ENCODE assay signal across 21 cellular contexts in the genomic region with DNA sequence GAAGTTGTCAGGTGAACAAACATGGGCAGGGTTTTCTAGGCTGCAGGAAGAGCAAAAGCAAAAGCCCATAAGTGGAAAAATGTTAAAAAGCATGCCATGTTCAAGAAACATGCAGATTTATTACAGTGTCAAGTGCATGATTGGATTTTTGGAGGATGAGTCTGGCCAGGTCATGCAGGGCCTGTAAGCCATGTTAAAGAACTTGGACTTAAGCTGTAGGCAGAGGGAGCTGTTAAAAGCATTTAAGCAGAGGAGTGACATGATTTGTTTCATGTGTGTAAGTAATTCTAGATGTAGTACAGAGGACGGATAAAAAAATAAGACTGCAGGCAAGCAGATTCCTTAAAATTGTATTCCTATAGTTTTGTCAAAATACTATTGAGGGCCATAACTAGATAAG. TPM values are rescaled to one million over a fixed set of nuclear protein-coding genes. Genes with fewer than 3 reads are reported as not detected.
A peak's percentile ranks its signal among the peaks of the same experiment; 100 is the strongest.
DNase-seq lines count a peak whose midpoint lies in the region; ATAC-seq, FAIRE-seq and TF ChIP-seq lines count a peak whose summit lies in the region.
"Had no signal": no experiment of that assay in that cellular context is flagged by ENCODE, and none has a peak within 500 bp of the region (broad histone marks: within the 10 kb centered on the region; RNA-seq: fewer than 3 reads in every experiment).

No MANE protein-coding gene starts in this region.

- DNase-seq in DMS79 treated with DMSO at 0.1 percent for 48 hours (lab: John Stamatoyannopoulos, UW), result peak; percentile 81
- no peak for DNase-seq in HTR-8/SVneo (ENCODE audit: insufficient read length, low spot score)
- peak; percentile 5 for DNase-seq in choroid plexus epithelial cell (ENCODE audit: low read depth)
- DNase-seq in nephron progenitor cell, result no peak
- no peak for DNase-seq in dermis blood vessel endothelial cell
- no peak for DNase-seq in NCI-H2171 treated with DMSO at 0.1 percent for 48 hours (lab: John Stamatoyannopoulos, UW)
- DNase-seq: CD4-positive, alpha-beta T cell; COR-L47; DND-41; GOT3; KG1; NCI-H1092 treated with DMSO at 0.1 percent for 48 hours; NCI-H1436 treated with DMSO at 0.1 percent for 48 hours; NCI-H2029 treated with DMSO at 0.1 percent for 48 hours; NCI-H446 treated with DMSO at 0.1 percent for 48 hours; NCI-H526 treated with DMSO at 0.1 percent for 48 hours had no signal

- no peaks in the 10 kb centered on the region for H3K27me3 Mint-ChIP-seq in nephron progenitor cell (ENCODE audit: low read depth, poor library complexity)
- H3K27me3 Mint-ChIP-seq: CD4-positive, alpha-beta T cell had no signal

- no peak for ATAC-seq in GM19035 (IDR thresholded peaks at IDR 0.05; ENCODE audit: unreplicated experiment)
- ATAC-seq: GM12878, HCT116, Panc1 had no signal

- no peak overlapping the region for H3K4me3 ChIP-seq in choroid plexus epithelial cell (ENCODE audit: low read depth, low read length)
- H3K4me3 ChIP-seq: BLaER1, GM12878 had no signal

- peaks cover 46% of the 10 kb centered on the region for H3K4me1 Mint-ChIP-seq in nephron progenitor cell

- peak; percentile 23 for FAIRE-seq in HTR-8/SVneo (lab: Jason Lieb, UNC)
- FAIRE-seq: GM12878 had no signal

- H3K36me3 Mint-ChIP-seq in nephron progenitor cell (ENCODE audit: low read depth), result no peaks in the 10 kb centered on the region

- H3K9me3 Mint-ChIP-seq in nephron progenitor cell, result peaks cover 3% of the 10 kb centered on the region
- H3K9me3 Mint-ChIP-seq: CD4-positive, alpha-beta T cell had no signal

- H3K27ac Mint-ChIP-seq in nephron progenitor cell, result peak overlapping the region; percentile 14
- H3K27ac Mint-ChIP-seq: CD4-positive, alpha-beta T cell had no signal

- no peak for TF ChIP-seq CTCF in choroid plexus epithelial cell (conservative IDR thresholded peaks at IDR 0.05; ENCODE audit: low read depth, low read length)
- TF ChIP-seq CTCF in nephron progenitor cell (IDR thresholded peaks at IDR 0.05), result no peak

- H3K4me3 Mint-ChIP-seq in nephron progenitor cell, result no peak overlapping the region
- H3K4me3 Mint-ChIP-seq: CD4-positive, alpha-beta T cell had no signal

RNA-seq across cellular contexts. Expression of gene SINHCAF, which starts 16.4 kb away (rescaled TPM):
- total RNA-seq in dermis blood vessel endothelial cell, result 99.3 and 136 TPM in 2 replicates

Comparison
In these comparisons a context has a peak if more than half of its experiments do, and no peak if none do; other contexts are left out.
1. DNase-seq: peak in DMS79 treated with DMSO at 0.1 percent for 48 hours (single experiment) and choroid plexus epithelial cell (single experiment); none in HTR-8/SVneo (single experiment), nephron progenitor cell (single experiment), dermis blood vessel endothelial cell (single experiment) and NCI-H2171 treated with DMSO at 0.1 percent for 48 hours (single experiment).